In the genomic region with DNA sequence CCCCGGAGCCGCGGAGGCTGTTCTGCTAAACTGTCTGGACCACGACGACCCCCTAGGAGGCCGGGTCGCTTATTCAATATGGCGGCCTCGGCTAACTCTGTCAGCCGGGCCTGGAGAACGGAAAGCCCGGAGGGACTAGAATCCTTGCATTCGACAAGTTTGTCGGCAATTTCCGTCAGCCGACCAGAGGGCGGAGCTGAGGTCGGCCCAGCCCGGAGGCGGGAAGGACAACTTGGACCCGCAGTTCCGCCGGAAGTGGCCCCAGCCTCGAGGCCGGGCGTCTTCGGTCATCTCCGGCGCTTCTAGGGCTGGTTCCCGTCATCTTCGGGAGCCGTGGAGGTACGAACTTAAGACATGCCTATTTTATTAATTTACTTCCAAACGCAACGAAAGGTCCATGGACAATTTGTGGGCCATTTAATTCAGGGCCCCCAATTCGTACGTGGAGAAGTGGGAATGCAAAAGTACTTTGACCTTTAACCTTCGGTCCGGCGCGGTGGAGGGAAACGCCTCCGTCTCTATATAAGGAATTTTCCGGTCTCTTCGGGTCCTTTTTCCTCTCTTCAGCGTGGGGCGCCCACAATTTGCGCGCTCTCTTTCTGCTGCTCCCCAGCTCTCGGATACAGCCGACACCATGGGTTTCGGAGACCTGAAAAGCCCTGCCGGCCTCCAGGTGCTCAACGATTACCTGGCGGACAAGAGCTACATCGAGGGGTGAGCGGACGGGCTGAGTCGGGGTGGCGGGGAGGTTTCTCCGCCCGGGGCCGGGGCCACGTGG, we compare ENCODE assay signal across 8 cellular contexts. TPM values are rescaled to one million over a fixed set of nuclear protein-coding genes. Genes with fewer than 3 reads are reported as not detected.
DNase-seq lines count a peak whose midpoint lies in the region; ATAC-seq, FAIRE-seq and TF ChIP-seq lines count a peak whose summit lies in the region.

Gene EEF1B2, plus strand, starts transcription at position 550 of the 778 bp plus-strand sequence. Its CDS starts 85 bp downstream, at position 635.
Gene NDUFS1, minus strand, starts transcription at position 99 of the 778 bp plus-strand sequence. CDS start 5,766 bp downstream, outside the sequence.

- H3K9me3 ChIP-seq in cardiac muscle cell (ENCODE audit: low read depth): no peaks in the 10 kb centered on the region
- H3K9me3 ChIP-seq in parathyroid adenoma (ENCODE audit: control insufficient read depth, low read length): no peaks in the 10 kb centered on the region
- H3K9me3 ChIP-seq in tibial nerve: no peaks in the 10 kb centered on the region

- peak; percentile 87 for DNase-seq in GM12891 (ENCODE audit: insufficient read length, low spot score)
- peak; percentile 91 for DNase-seq in NCI-H1436 treated with DMSO at 0.1 percent for 48 hours (lab: John Stamatoyannopoulos, UW)
- DNase-seq in T-cell: peak; percentile 92 to 98 (median 96)
- peak; percentile 99 for DNase-seq in cardiac muscle cell (ENCODE audit: low read depth in 1 of 2, low spot score in 1 of 2)
- DNase-seq in tibial nerve (ENCODE audit: low spot score in 2 of 2): peak; percentile 89 to 91

- H3K36me3 ChIP-seq in cardiac muscle cell (peaks cover 33% of the 10 kb centered on the region), parathyroid adenoma (ENCODE audit: control insufficient read depth, insufficient read depth, low read length) (no peaks in the 10 kb centered on the region), tibial nerve (peaks cover 0 to 30% (median 15%) of the 10 kb centered on the region in 3 donors)

- FAIRE-seq in GM12891 (lab: Jason Lieb, UNC): peak; percentile 93

- H3K4me3 Mint-ChIP-seq in T-cell: peak within 1 kb of the TSS; percentile 95 to 99 (median 99)

- H3K79me2 ChIP-seq in parathyroid adenoma: peaks cover 40% of the 10 kb centered on the region

- H3K4me2 ChIP-seq in parathyroid adenoma (ENCODE audit: low read length): peak within 1 kb of the TSS; percentile 94

- no peaks in the 10 kb centered on the region for H3K27me3 Mint-ChIP-seq in T-cell

- TF ChIP-seq CTCF in cardiac muscle cell (IDR thresholded peaks at IDR 0.05; ENCODE audit: low read depth, low read length): no peak
- no peak for TF ChIP-seq CTCF in parathyroid adenoma (IDR thresholded peaks at IDR 0.05)
- peak in 1 of 5 experiments; percentile 16 for TF ChIP-seq CTCF in tibial nerve (IDR thresholded peaks at IDR 0.05)

- WGBS in adipose tissue, 3 donors: 0% methylated on average over 64 of the region's 64 CpGs
- 1% methylated on average over 51 to 57 of the region's 64 CpGs for WGBS in tibial nerve, 2 donors

- peak within 1 kb of the TSS; percentile 89 for H2AFZ ChIP-seq in parathyroid adenoma

- peak; percentile 74 for TF ChIP-seq POLR2A in GM12891 (IDR thresholded peaks at IDR 0.05; ENCODE audit: low read depth, low read length)
- TF ChIP-seq POLR2A in tibial nerve (IDR thresholded peaks at IDR 0.05): peak; percentile 37 to 57

- H3K27ac ChIP-seq in adipose tissue (ENCODE audit: low read depth, low read length) (no peak within 1 kb of the TSS), cardiac muscle cell (peak within 1 kb of the TSS; percentile 95), parathyroid adenoma (peak within 1 kb of the TSS; percentile 93), tibial nerve (peak within 1 kb of the TSS; percentile 75 to 96 (median 90))

- H3K4me1 ChIP-seq in cardiac muscle cell (ENCODE audit: low read depth): peaks cover 8% of the 10 kb centered on the region
- peaks cover 14% of the 10 kb centered on the region for H3K4me1 ChIP-seq in parathyroid adenoma
- H3K4me1 ChIP-seq in tibial nerve: peaks cover 0 to 60% (median 24%) of the 10 kb centered on the region in 4 donors

- POLR2A ChIA-PET in T-cell (lab: Charles Lee): interaction anchor here (0.6 to 0.7 kb wide), 3 partner anchors 11 to 75 kb away, joined by 3 read pairs; partner anchors contain the start of gene INO80D (in 1 of the 2)

- ATAC-seq in HG02840 (IDR thresholded peaks at IDR 0.05; ENCODE audit: low FRiP score, unreplicated experiment) (peak; percentile 91), T-cell (replicated peaks in 1 of 4) (peak; percentile 87 to 90 (median 88))

- peak within 1 kb of the TSS; percentile 81 for H3K9ac ChIP-seq in parathyroid adenoma

- peaks cover 57 to 63% (median 62%) of the 10 kb centered on the region in 3 donors for H3K4me1 Mint-ChIP-seq in T-cell

- no peaks in the 10 kb centered on the region for H3K27me3 ChIP-seq in cardiac muscle cell
- no peaks in the 10 kb centered on the region for H3K27me3 ChIP-seq in parathyroid adenoma (ENCODE audit: control insufficient read depth, insufficient read depth, low read length)
- no peaks in the 10 kb centered on the region for H3K27me3 ChIP-seq in tibial nerve

- H3K27ac Mint-ChIP-seq in T-cell: peak within 1 kb of the TSS; percentile 96 to 98

- H3K4me3 ChIP-seq in cardiac muscle cell (peak within 1 kb of the TSS; percentile 76), parathyroid adenoma (ENCODE audit: low read depth, low read length) (peak within 1 kb of the TSS; percentile 91), tibial nerve (peak within 1 kb of the TSS; percentile 74 to 96 (median 85))

- H3K36me3 Mint-ChIP-seq in T-cell: peaks cover 26% of the 10 kb centered on the region

- peak; percentile 93 to 96 for TF ChIP-seq EP300 in tibial nerve (IDR thresholded peaks at IDR 0.05)

- H3K9me3 Mint-ChIP-seq in T-cell: no peaks in the 10 kb centered on the region

- CTCF ChIA-PET in T-cell (lab: Charles Lee): interaction anchor here (0.7 to 1.4 kb wide), 2 partner anchors 63 to 74 kb away, joined by 3 to 7 read pairs; partner anchors contain the start of gene INO80D (in 1 of the 2)

TF ChIP-seq in GM12891, 5 proteins besides CTCF, POLR2A, EP300 and RAD21:
- TF ChIP-seq PAX5 (IDR thresholded peaks at IDR 0.05; ENCODE audit: insufficient read depth, low read length, severe bottlenecking) (peak; percentile 48), TAF1 (IDR thresholded peaks at IDR 0.05; ENCODE audit: low read depth, low read length) (peak; percentile 40; the same call in 1 of the 2 replicates), POLR2AphosphoS5 (IDR thresholded peaks at IDR 0.05; ENCODE audit: low read depth, low read length) (peak; percentile 74), SPI1 (IDR thresholded peaks at IDR 0.05; ENCODE audit: low read depth, low read length) (peak; percentile 47; the same call in 1 of the 2 replicates), POU2F2 (IDR thresholded peaks at IDR 0.05; ENCODE audit: low read depth, low read length) (no peak)

RNA-seq across cellular contexts. Expression of gene EEF1B2, which starts in this region (rescaled TPM):
- polyA plus RNA-seq in GM12891 (2012; ENCODE audit: low read depth, missing spikeins): 1,468 TPM
- 1,000 to 10,000 TPM in 1 of 5 donors, 100 to 1,000 TPM in 4; 803 to 1,031 (median 879) TPM for total RNA-seq in T-cell
- polyA plus RNA-seq in adipose tissue: 1,000 to 10,000 TPM in 2 of 3 donors, 100 to 1,000 TPM in 1; 922 to 1,205 (median 1,153) TPM
- 390 and 474 TPM in 2 replicates for total RNA-seq in cardiac muscle cell
- 337 and 414 TPM in 2 replicates for polyA plus RNA-seq in cardiac muscle cell
- 100 to 1,000 TPM; 200 to 300 (median 258) TPM for total RNA-seq in tibial nerve

RNA-seq across cellular contexts. Expression of gene NDUFS1, which starts in this region (rescaled TPM):
- polyA plus RNA-seq in GM12891 (2012; ENCODE audit: low read depth, missing spikeins): 52.0 TPM
- total RNA-seq in T-cell (10 to 100 TPM; 42.1 to 58.1 (median 51.4) TPM), cardiac muscle cell (145 and 191 TPM in 2 replicates), tibial nerve (10 to 100 TPM; 37.8 to 68.6 (median 53.0) TPM)
- polyA plus RNA-seq in adipose tissue (10 to 100 TPM; 19.8 to 75.9 (median 23.3) TPM), cardiac muscle cell (86.8 and 113 TPM in 2 replicates)
